In the genomic region with DNA sequence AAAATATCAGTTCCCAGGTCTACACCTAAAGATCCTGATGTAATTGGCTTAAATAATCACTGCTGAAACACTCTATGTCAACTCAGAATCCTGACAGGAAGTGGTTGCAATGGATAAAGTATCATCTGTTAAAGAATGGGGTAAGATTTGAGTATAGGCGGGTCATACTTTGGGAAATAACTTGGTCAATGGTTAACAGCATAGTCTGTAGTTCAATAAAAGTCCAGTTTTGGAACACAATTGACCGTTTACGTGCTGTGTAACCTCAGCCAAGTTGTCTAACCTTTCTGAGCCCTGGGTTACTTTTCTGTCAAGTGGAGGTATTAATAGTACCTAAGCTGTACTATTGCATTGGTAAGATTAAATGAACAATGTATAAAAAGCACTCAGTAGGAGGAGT, we compare ENCODE assay signal across 10 cellular contexts. TPM values are rescaled to one million over a fixed set of nuclear protein-coding genes. Genes with fewer than 3 reads are reported as not detected.
"Had no signal": no experiment of that assay in that cellular context is flagged by ENCODE, and none has a peak within 500 bp of the region (broad histone marks: within the 10 kb centered on the region; RNA-seq: fewer than 3 reads in every experiment).

No MANE protein-coding gene starts in this region.

RNA-seq across cellular contexts. Expression of a gene that starts 2.4 kb away (rescaled TPM):
- total RNA-seq: activated CD4-positive, alpha-beta T cell treated with anti-CD3 and anti-CD28 coated beads, Interleukin-2, amount 10 ng/mL, durations not matched to agents 7 days and 5 days; colonic mucosa; dermis microvascular lymphatic vessel endothelial cell; endothelial cell of umbilical vein; fibroblast of lung; fibroblast of villous mesenchyme; gastroesophageal sphincter; glomerular endothelial cell; WTC11 had no signal
- polyA plus RNA-seq: endothelial cell of umbilical vein, fibroblast of lung had no signal

RNA-seq across cellular contexts. Expression of a gene that starts 16.7 kb away (rescaled TPM):
- total RNA-seq: activated CD4-positive, alpha-beta T cell treated with anti-CD3 and anti-CD28 coated beads, Interleukin-2, amount 10 ng/mL, durations not matched to agents 7 days and 5 days; body of pancreas; dermis microvascular lymphatic vessel endothelial cell; endothelial cell of umbilical vein; fibroblast of lung; fibroblast of villous mesenchyme; glomerular endothelial cell; WTC11 had no signal
- polyA plus RNA-seq: endothelial cell of umbilical vein, fibroblast of lung had no signal

RNA-seq across cellular contexts. Expression of a gene that starts 17.7 kb away (rescaled TPM):
- total RNA-seq: body of pancreas had no signal
